14 cellular contexts compared by ENCODE assay signal in the genomic region with DNA sequence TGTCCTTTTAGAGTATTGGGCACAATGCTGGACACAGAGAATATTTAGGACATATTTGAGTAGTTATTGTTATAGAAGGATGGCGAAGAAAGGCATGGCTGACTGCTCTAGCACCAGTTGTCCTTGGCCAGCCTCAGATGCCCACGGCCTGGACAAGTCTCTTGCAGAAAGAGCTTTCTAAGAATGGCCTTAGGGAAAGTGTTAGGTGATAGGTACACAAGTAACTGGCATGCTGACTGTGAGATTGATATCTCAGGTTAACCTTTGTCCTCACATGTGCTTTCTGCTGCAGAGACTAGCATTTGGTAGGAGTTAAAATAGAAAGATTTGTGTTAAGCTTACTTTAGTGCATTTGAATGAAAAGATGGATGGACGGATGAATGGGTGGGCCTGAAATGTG. TPM values are rescaled to one million over a fixed set of nuclear protein-coding genes. Genes with fewer than 3 reads are reported as not detected.
A peak's percentile ranks its signal among the peaks of the same experiment; 100 is the strongest.
DNase-seq lines count a peak whose midpoint lies in the region; ATAC-seq and TF ChIP-seq lines count a peak whose summit lies in the region.
"Had no signal": no experiment of that assay in that cellular context is flagged by ENCODE, and none has a peak within 500 bp of the region (broad histone marks: within the 10 kb centered on the region; RNA-seq: fewer than 3 reads in every experiment).

No MANE protein-coding gene starts in this region.

- peak overlapping the region; percentile 66 for H3K27ac Mint-ChIP-seq in activated CD4-positive, alpha-beta T cell treated with anti-CD3 and anti-CD28 coated beads for 36 hours
- peak overlapping the region; percentile 89 for H3K27ac Mint-ChIP-seq in T-helper 2 cell treated with Interferon-gamma antibody and Interleukin-4, amounts not matched to agents 5 μg/mL and 100 μg/mL, for 36 hours
- H3K27ac Mint-ChIP-seq in immature natural killer cell, result peak overlapping the region in 1 of 6 donors; percentile 24

- H3K27me3 ChIP-seq in gastroesophageal sphincter (no peaks in the 10 kb centered on the region), stomach (no peaks in the 10 kb centered on the region)

- WGBS in gastroesophageal sphincter (ENCODE audit: low coverage in 1 of 2), 2 donors, result 80 to 86% methylated on average over 2 to 3 of the region's 3 CpGs
- WGBS in stomach, 5 donors, result 63 to 75% (median 68%) methylated on average over 3 of the region's 3 CpGs

- no peak overlapping the region for H3K4me3 Mint-ChIP-seq in activated CD4-positive, alpha-beta T cell treated with anti-CD3 and anti-CD28 coated beads for 36 hours
- peak overlapping the region; percentile 71 for H3K4me3 Mint-ChIP-seq in T-helper 2 cell treated with Interferon-gamma antibody and Interleukin-4, amounts not matched to agents 5 μg/mL and 100 μg/mL, for 36 hours
- H3K4me3 Mint-ChIP-seq in immature natural killer cell, result no peak overlapping the region

- intact Hi-C loops in activated CD4-positive, alpha-beta T cell treated with anti-CD3 and anti-CD28 coated beads for 36 hours (cut with DNase I, micrococcal nuclease), result loop anchor here (2.0 to 10.0 kb wide), 8 partner anchors 13 to 1459 kb away; partner anchors contain the start of gene SLC19A2 (in 1 of the 2)
- intact Hi-C loops in stomach (cut with DNase I; ENCODE audit: low total_unique reads), result no loop called here

- TF ChIP-seq CTCF in gastroesophageal sphincter (IDR thresholded peaks at IDR 0.05) (no peak), stomach (IDR thresholded peaks at IDR 0.05) (no peak)

- H3K4me1 Mint-ChIP-seq in activated CD4-positive, alpha-beta T cell treated with anti-CD3 and anti-CD28 coated beads for 36 hours, result peaks cover 50% of the 10 kb centered on the region
- H3K4me1 Mint-ChIP-seq in T-helper 2 cell treated with Interferon-gamma antibody and Interleukin-4, amounts not matched to agents 5 μg/mL and 100 μg/mL, for 36 hours (ENCODE audit: low read depth), result peaks cover 61% of the 10 kb centered on the region
- peaks cover 32 to 66% of the 10 kb centered on the region in 2 donors for H3K4me1 Mint-ChIP-seq in immature natural killer cell

- H3K9me3 Mint-ChIP-seq in activated CD4-positive, alpha-beta T cell treated with anti-CD3 and anti-CD28 coated beads for 36 hours (ENCODE audit: low read depth), result no peaks in the 10 kb centered on the region
- H3K9me3 Mint-ChIP-seq in T-helper 2 cell treated with Interferon-gamma antibody and Interleukin-4, amounts not matched to agents 5 μg/mL and 100 μg/mL, for 36 hours, result no peaks in the 10 kb centered on the region
- no peaks in the 10 kb centered on the region for H3K9me3 Mint-ChIP-seq in immature natural killer cell

- H3K4me1 ChIP-seq in gastroesophageal sphincter (peaks cover 0 to 34% (median 4%) of the 10 kb centered on the region in 3 donors), stomach (peaks cover 17 to 25% (median 17%) of the 10 kb centered on the region in 4 donors)

- H3K36me3 Mint-ChIP-seq in activated CD4-positive, alpha-beta T cell treated with anti-CD3 and anti-CD28 coated beads for 36 hours (ENCODE audit: low read depth), result peaks cover 77% of the 10 kb centered on the region
- peaks cover 83% of the 10 kb centered on the region for H3K36me3 Mint-ChIP-seq in T-helper 2 cell treated with Interferon-gamma antibody and Interleukin-4, amounts not matched to agents 5 μg/mL and 100 μg/mL, for 36 hours (ENCODE audit: low read depth)
- peaks cover 20 to 61% (median 23%) of the 10 kb centered on the region in 3 donors for H3K36me3 Mint-ChIP-seq in immature natural killer cell

- ATAC-seq in activated CD4-positive, alpha-beta T cell treated with anti-CD3 and anti-CD28 coated beads for 36 hours, result no peak
- ATAC-seq in gastroesophageal sphincter, result no peak

- TF ChIP-seq POLR2A in gastroesophageal sphincter (IDR thresholded peaks at IDR 0.05), result no peak
- no peak for TF ChIP-seq POLR2A in stomach (IDR thresholded peaks at IDR 0.05)

- no peak for DNase-seq in activated CD4-positive, alpha-beta T cell treated with anti-CD3 and anti-CD28 coated beads for 36 hours
- no peak for DNase-seq in activated CD4-positive, alpha-beta T cell treated with anti-CD3 and anti-CD28 coated beads, Interleukin-2, amount 50 U/mL, for 48 hours
- no peak for DNase-seq in T-helper 2 cell treated with Interferon-gamma antibody and Interleukin-4, amounts not matched to agents 5 μg/mL and 100 μg/mL, for 36 hours (ENCODE audit: low spot score)
- DNase-seq in stomach, result no peak
- DNase-seq in NCI-H748 treated with DMSO at 0.1 percent for 48 hours (lab: John Stamatoyannopoulos, UW), result no peak
- DNase-seq in immature natural killer cell, result no peak
- DNase-seq in NOMO-1 (lab: John Stamatoyannopoulos, UW; ENCODE audit: unreplicated experiment in 2 of 2), result no peak
- DNase-seq: activated CD8-positive, alpha-beta memory T cell treated with anti-CD3 and anti-CD28 coated beads for 24 hours; activated gamma-delta T cell; left ventricle myocardium superior; occipital lobe; retina had no signal

- peaks cover 0 to 94% of the 10 kb centered on the region in 2 donors for H3K36me3 ChIP-seq in gastroesophageal sphincter
- peaks cover 29 to 98% (median 96%) of the 10 kb centered on the region in 4 donors for H3K36me3 ChIP-seq in stomach

- no peak overlapping the region for H3K4me3 ChIP-seq in gastroesophageal sphincter
- H3K4me3 ChIP-seq in stomach, result no peak overlapping the region
- H3K4me3 ChIP-seq: GM12878 had no signal

- POLR2A ChIA-PET in activated CD4-positive, alpha-beta T cell treated with anti-CD3 and anti-CD28 coated beads for 36 hours (lab: Charles Lee), result interaction anchor here (1.5 to 2.4 kb wide), 2 partner anchors 10 to 56 kb away, joined by 4 to 20 read pairs; partner anchors contain the start of gene SFT2D2

- peak overlapping the region in 3 of 4 donors; percentile 9 to 51 (median 14) for H3K27ac ChIP-seq in gastroesophageal sphincter
- H3K27ac ChIP-seq in stomach, result peak overlapping the region in 3 of 5 donors; percentile 22 to 67 (median 42)

- CTCF ChIA-PET in activated CD4-positive, alpha-beta T cell treated with anti-CD3 and anti-CD28 coated beads for 36 hours (lab: Charles Lee), result interaction anchor here (0.6 to 4.2 kb wide), 19 partner anchors 10 to 1177 kb away, joined by 3 to 38 read pairs (median 4); partner anchors contain the start of gene SFT2D2

- no peaks in the 10 kb centered on the region for H3K27me3 Mint-ChIP-seq in activated CD4-positive, alpha-beta T cell treated with anti-CD3 and anti-CD28 coated beads for 36 hours
- H3K27me3 Mint-ChIP-seq in T-helper 2 cell treated with Interferon-gamma antibody and Interleukin-4, amounts not matched to agents 5 μg/mL and 100 μg/mL, for 36 hours (ENCODE audit: low read depth), result no peaks in the 10 kb centered on the region
- peaks cover 0 to 2% (median 1%) of the 10 kb centered on the region in 3 donors for H3K27me3 Mint-ChIP-seq in immature natural killer cell (ENCODE audit: low read depth in 3 of 3)

- TF ChIP-seq EP300 in gastroesophageal sphincter (IDR thresholded peaks at IDR 0.05) (no peak), stomach (IDR thresholded peaks at IDR 0.05) (no peak)

- no peaks in the 10 kb centered on the region for H3K9me3 ChIP-seq in gastroesophageal sphincter
- H3K9me3 ChIP-seq in stomach, result no peaks in the 10 kb centered on the region

RNA-seq across cellular contexts. Expression of gene SFT2D2, which starts 10.1 kb away (rescaled TPM):
- total RNA-seq in activated CD4-positive, alpha-beta T cell treated with anti-CD3 and anti-CD28 coated beads for 36 hours, result 10 to 100 TPM; 25.2 to 42.3 TPM
- total RNA-seq in gastroesophageal sphincter (10 to 100 TPM; 35.0 to 37.1 (median 36.6) TPM), stomach (10 to 100 TPM in 4 of 5 donors, 1 to 10 TPM in 1; 8.8 to 61.3 (median 43.7) TPM)
- polyA plus RNA-seq in stomach (1 to 10 TPM; 1.4 to 4.0 (median 2.4) TPM), immature natural killer cell (10 to 100 TPM; 31.1 to 72.6 (median 46.7) TPM)

RNA-seq across cellular contexts. Expression of gene TBX19, which starts 44.7 kb away (rescaled TPM):
- total RNA-seq in activated CD4-positive, alpha-beta T cell treated with anti-CD3 and anti-CD28 coated beads for 36 hours, result 1 to 10 TPM; 2.5 to 2.6 TPM
- total RNA-seq in gastroesophageal sphincter (1 to 10 TPM in 3 of 4 donors, under 1 TPM in 1; 0.45 to 2.8 (median 1.4) TPM), stomach (1 to 10 TPM in 3 of 5 donors, not detected in 2; 1.3 to 2.9 (median 1.8) TPM)
- polyA plus RNA-seq in stomach (1 to 10 TPM in 1 of 3 donors, under 1 TPM in 2; 0.61 to 1.1 (median 0.62) TPM), immature natural killer cell (1 to 10 TPM; 1.2 to 6.2 (median 3.4) TPM)

RNA-seq across cellular contexts. Expression of gene TIPRL, which starts 57.2 kb away (rescaled TPM):
- 10 to 100 TPM; 52.5 to 57.5 TPM for total RNA-seq in activated CD4-positive, alpha-beta T cell treated with anti-CD3 and anti-CD28 coated beads for 36 hours
- total RNA-seq in gastroesophageal sphincter (10 to 100 TPM; 16.7 to 34.9 (median 23.5) TPM), stomach (100 to 1,000 TPM in 1 of 5 donors, 10 to 100 TPM in 4; 12.0 to 229 (median 37.5) TPM)
- polyA plus RNA-seq in stomach (10 to 100 TPM; 10.8 to 15.0 (median 13.9) TPM), immature natural killer cell (10 to 100 TPM; 26.9 to 51.6 (median 51.4) TPM)
